ENCODE assay signal across 18 cellular contexts in genomic region chr14:66680216-66680615, GRCh38.
DNase-seq lines count a peak whose midpoint lies in the region; ATAC-seq, FAIRE-seq and TF ChIP-seq lines count a peak whose summit lies in the region.
"Had no signal": no experiment of that assay in that cellular context is flagged by ENCODE, and none has a peak within 500 bp of the region (broad histone marks: within the 10 kb centered on the region; RNA-seq: fewer than 3 reads in every experiment).

No MANE protein-coding gene starts in this region.

- H3K27ac ChIP-seq in WERI-Rb-1, result peak overlapping the region; percentile 17; the same call in 1 of the 2 replicates
- H3K27ac ChIP-seq: BLaER1 had no signal

- no peak overlapping the region for H3K4me3 ChIP-seq in WERI-Rb-1 (ENCODE audit: low read depth, low read length)
- H3K4me3 ChIP-seq: BLaER1, GM12878 had no signal

- DNase-seq in D721Med (ENCODE audit: insufficient read length, low spot score) (no peak), NCI-H82 (lab: John Stamatoyannopoulos, UW) (peak; percentile 78), WERI-Rb-1 (peak; percentile 26), urothelium cell line (ENCODE audit: low spot score) (no peak), ureter (ENCODE audit: low spot score) (no peak), hepatic stellate cell (ENCODE audit: low spot score) (no peak)
- DNase-seq: 8988T; CD4-positive, alpha-beta memory T cell; DMS 273 treated with DMSO at 0.1 percent for 48 hours; DMS53; DND-41; EL; GOT3; H7; IMR-90 had no signal

- peak; percentile 91 for FAIRE-seq in D721Med (lab: Jason Lieb, UNC)
- FAIRE-seq in urothelium cell line (lab: Jason Lieb, UNC), result peak; percentile 9
- FAIRE-seq: GM12878 had no signal

- H3K9me3 ChIP-seq in WERI-Rb-1 (ENCODE audit: severe bottlenecking), result peaks cover 2% of the 10 kb centered on the region

- no peak for TF ChIP-seq POLR2A in GM18505 (IDR thresholded peaks at IDR 0.05; ENCODE audit: borderline replicate concordance, extremely low read depth, insufficient read depth, insufficient read length)

- H3K36me3 ChIP-seq in WERI-Rb-1, result no peaks in the 10 kb centered on the region
- H3K36me3 ChIP-seq: BLaER1 had no signal

- no peak for ATAC-seq in GM18505 (IDR thresholded peaks at IDR 0.05; ENCODE audit: unreplicated experiment)
- ATAC-seq: GM12878 had no signal

- H3K27me3 ChIP-seq in WERI-Rb-1 (ENCODE audit: insufficient read depth, low read depth, severe bottlenecking), result no peaks in the 10 kb centered on the region
- H3K27me3 ChIP-seq: BLaER1 had no signal

- TF ChIP-seq CTCF in D721Med (IDR thresholded peaks at IDR 0.05; ENCODE audit: insufficient read depth, missing control alignments) (no peak), WERI-Rb-1 (IDR thresholded peaks at IDR 0.05; ENCODE audit: low read depth, low read length) (no peak)

Comparison
In these comparisons a context has a peak if more than half of its experiments do, and no peak if none do; other contexts are left out.
1. DNase-seq: peak in NCI-H82 (single experiment) and WERI-Rb-1 (single experiment); none in D721Med (single experiment), urothelium cell line (single experiment), ureter (single experiment) and hepatic stellate cell (single experiment).